Comparison of ENCODE assay signal across 15 cellular contexts in the genomic region with DNA sequence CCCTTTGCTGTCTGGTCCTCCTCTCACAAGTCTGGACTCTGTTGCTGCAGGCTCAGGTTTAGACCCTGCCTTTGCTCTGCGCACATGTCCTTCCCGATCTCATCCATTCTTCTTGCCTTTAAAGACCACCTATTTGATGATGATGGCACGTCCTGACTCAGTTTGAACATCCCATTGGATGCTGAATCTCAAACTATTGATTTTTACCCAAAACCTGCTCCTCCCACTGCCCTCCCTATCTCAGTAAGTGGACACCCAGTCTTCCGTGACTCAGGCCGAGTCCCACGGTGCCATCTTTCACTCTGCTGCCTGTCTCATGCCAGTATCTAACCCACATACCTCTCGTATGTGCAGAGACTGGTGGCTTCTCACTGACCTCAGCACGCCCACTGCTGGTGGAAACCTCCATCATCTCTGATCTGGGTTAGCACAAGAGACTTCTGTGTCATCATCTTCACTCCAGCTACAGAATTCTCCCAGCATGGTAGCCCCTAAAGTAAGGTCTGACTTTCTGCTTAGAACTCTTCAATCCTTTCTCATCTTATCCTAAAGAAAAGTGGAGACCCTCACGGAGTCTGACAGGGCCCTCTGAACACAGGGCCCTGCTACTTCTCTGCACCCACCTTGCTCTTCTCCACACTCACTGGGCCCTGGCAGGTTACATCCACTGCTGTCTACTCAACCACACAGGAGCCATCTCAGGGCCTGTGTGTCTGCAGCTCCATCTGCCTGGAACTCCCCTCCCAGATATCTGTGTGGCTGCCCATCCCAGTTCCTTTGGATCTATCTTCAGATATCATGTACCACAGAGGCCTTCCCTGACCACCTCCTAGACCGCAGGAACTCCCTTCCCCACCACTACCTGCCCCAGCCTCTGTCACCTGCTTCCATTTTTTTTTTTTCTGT.
DNase-seq lines count a peak whose midpoint lies in the region; ATAC-seq, FAIRE-seq and TF ChIP-seq lines count a peak whose summit lies in the region.
"Had no signal": no experiment of that assay in that cellular context is flagged by ENCODE, and none has a peak within 500 bp of the region (broad histone marks: within the 10 kb centered on the region; RNA-seq: fewer than 3 reads in every experiment).

No MANE protein-coding gene starts in this region.

- no peak for TF ChIP-seq POLR2A in H54 (IDR thresholded peaks at IDR 0.05; ENCODE audit: low read depth, low read length)

- no peaks in the 10 kb centered on the region for H3K27me3 Mint-ChIP-seq in activated CD8-positive, alpha-beta T cell treated with anti-CD3 and anti-CD28 coated beads for 36 hours
- no peaks in the 10 kb centered on the region for H3K27me3 Mint-ChIP-seq in activated CD8-positive, alpha-beta T cell treated with anti-CD3 and anti-CD28 coated beads, Interleukin-2, amount 10 ng/mL, durations not matched to agents 7 days and 5 days (ENCODE audit: low read depth)
- H3K27me3 Mint-ChIP-seq: T-cell had no signal

- TF ChIP-seq CTCF in activated CD8-positive, alpha-beta T cell treated with anti-CD3 and anti-CD28 coated beads for 36 hours (IDR thresholded peaks at IDR 0.05) = no peak
- no peak for TF ChIP-seq CTCF in brain microvascular endothelial cell (IDR thresholded peaks at IDR 0.05; ENCODE audit: low read depth, low read length, missing control alignments)
- TF ChIP-seq CTCF in GM20000 (IDR thresholded peaks at IDR 0.05; ENCODE audit: extremely low read depth, missing control alignments) = no peak

- CTCF ChIA-PET in activated CD8-positive, alpha-beta T cell treated with anti-CD3 and anti-CD28 coated beads for 36 hours (lab: Charles Lee) = no interaction called here
- CTCF ChIA-PET in activated CD8-positive, alpha-beta T cell treated with anti-CD3 and anti-CD28 coated beads, Interleukin-2, amount 10 ng/mL, durations not matched to agents 7 days and 5 days (lab: Charles Lee) = no interaction called here

- H3K36me3 ChIP-seq in brain microvascular endothelial cell (replicated peaks) = no peaks in the 10 kb centered on the region
- H3K36me3 ChIP-seq: tibial nerve had no signal

- POLR2A ChIA-PET in activated CD8-positive, alpha-beta T cell treated with anti-CD3 and anti-CD28 coated beads for 36 hours (lab: Charles Lee) = no interaction called here
- POLR2A ChIA-PET in activated CD8-positive, alpha-beta T cell treated with anti-CD3 and anti-CD28 coated beads, Interleukin-2, amount 10 ng/mL, durations not matched to agents 7 days and 5 days (lab: Charles Lee) = interaction anchor here (0.6 kb wide), 1 partner anchor 146 kb away, joined by 3 read pairs; no protein-coding TSS in a partner anchor

- H3K4me3 ChIP-seq in brain microvascular endothelial cell (ENCODE audit: low read depth, low read length) = no peak overlapping the region
- H3K4me3 ChIP-seq: PC-9, tibial nerve had no signal

- H3K27me3 ChIP-seq in brain microvascular endothelial cell (replicated peaks) = no peaks in the 10 kb centered on the region
- H3K27me3 ChIP-seq: tibial nerve had no signal

- ATAC-seq in activated CD8-positive, alpha-beta T cell treated with anti-CD3 and anti-CD28 coated beads for 36 hours = no peak
- ATAC-seq in activated CD8-positive, alpha-beta T cell treated with anti-CD3 and anti-CD28 coated beads, Interleukin-2, amount 10 ng/mL, durations not matched to agents 7 days and 5 days = no peak
- ATAC-seq in GM18868 (IDR thresholded peaks at IDR 0.05; ENCODE audit: unreplicated experiment) (peak; percentile 57), SK-N-SH treated with all-trans-retinoic acid at 6 μM for 48 hours (0 out of 3 replicates have a peak, but pooled peaks have one; percentile 39)
- ATAC-seq: activated CD4-positive, CD25-positive, alpha-beta regulatory T cell treated with anti-CD3 and anti-CD28 coated beads, Interleukin-2, amount 50 U/mL, for 24 hours; sciatic nerve; T-cell had no signal

- FAIRE-seq in H54 (lab: Jason Lieb, UNC) = no peak
- FAIRE-seq: islet of Langerhans had no signal

- H3K9me3 Mint-ChIP-seq in activated CD8-positive, alpha-beta T cell treated with anti-CD3 and anti-CD28 coated beads for 36 hours = peaks cover 5% of the 10 kb centered on the region
- H3K9me3 Mint-ChIP-seq in activated CD8-positive, alpha-beta T cell treated with anti-CD3 and anti-CD28 coated beads, Interleukin-2, amount 10 ng/mL, durations not matched to agents 7 days and 5 days (ENCODE audit: insufficient read depth) = peaks cover 8% of the 10 kb centered on the region

- no peak overlapping the region for H3K4me3 Mint-ChIP-seq in activated CD8-positive, alpha-beta T cell treated with anti-CD3 and anti-CD28 coated beads for 36 hours
- no peak overlapping the region for H3K4me3 Mint-ChIP-seq in activated CD8-positive, alpha-beta T cell treated with anti-CD3 and anti-CD28 coated beads, Interleukin-2, amount 10 ng/mL, durations not matched to agents 7 days and 5 days
- H3K4me3 Mint-ChIP-seq: T-cell had no signal

- H3K27ac ChIP-seq in brain microvascular endothelial cell = no peak overlapping the region
- H3K27ac ChIP-seq: PC-9, tibial nerve had no signal

- H3K4me1 Mint-ChIP-seq in activated CD8-positive, alpha-beta T cell treated with anti-CD3 and anti-CD28 coated beads for 36 hours (ENCODE audit: low read depth) = no peaks in the 10 kb centered on the region
- H3K4me1 Mint-ChIP-seq in activated CD8-positive, alpha-beta T cell treated with anti-CD3 and anti-CD28 coated beads, Interleukin-2, amount 10 ng/mL, durations not matched to agents 7 days and 5 days (ENCODE audit: low read depth) = no peaks in the 10 kb centered on the region
- H3K4me1 Mint-ChIP-seq: T-cell had no signal

- H3K36me3 Mint-ChIP-seq in activated CD8-positive, alpha-beta T cell treated with anti-CD3 and anti-CD28 coated beads for 36 hours (ENCODE audit: low read depth) = no peaks in the 10 kb centered on the region
- no peaks in the 10 kb centered on the region for H3K36me3 Mint-ChIP-seq in activated CD8-positive, alpha-beta T cell treated with anti-CD3 and anti-CD28 coated beads, Interleukin-2, amount 10 ng/mL, durations not matched to agents 7 days and 5 days (ENCODE audit: low read depth)
- H3K36me3 Mint-ChIP-seq: T-cell had no signal

- in situ Hi-C loops in brain microvascular endothelial cell (cut with HindIII; ENCODE audit: low pct_ligation_motif_present, low sequenced_read_pairs) = no loop called here

- intact Hi-C loops in activated CD8-positive, alpha-beta T cell treated with anti-CD3 and anti-CD28 coated beads for 36 hours (cut with micrococcal nuclease) = no loop called here

- peak; percentile 19 for DNase-seq in activated CD8-positive, alpha-beta T cell treated with anti-CD3 and anti-CD28 coated beads for 36 hours
- DNase-seq in activated CD8-positive, alpha-beta T cell treated with anti-CD3 and anti-CD28 coated beads, Interleukin-2, amount 10 ng/mL, durations not matched to agents 7 days and 5 days = no peak
- peak; percentile 33 for DNase-seq in stimulated activated CD8-positive, alpha-beta memory T cell treated with anti-CD3 and anti-CD28 coated beads, Interleukin-4, amount 100 ng/mL, for 48 hours
- DNase-seq in H54 (ENCODE audit: insufficient read length, low spot score) (no peak), brain microvascular endothelial cell (no peak), GM20000 (ENCODE audit: low spot score) (no peak)
- DNase-seq: NCI-H1436 treated with DMSO at 0.1 percent for 48 hours, PC-9, T-cell had no signal

- H3K27ac Mint-ChIP-seq in activated CD8-positive, alpha-beta T cell treated with anti-CD3 and anti-CD28 coated beads for 36 hours = no peak overlapping the region
- H3K27ac Mint-ChIP-seq in activated CD8-positive, alpha-beta T cell treated with anti-CD3 and anti-CD28 coated beads, Interleukin-2, amount 10 ng/mL, durations not matched to agents 7 days and 5 days = no peak overlapping the region
- H3K27ac Mint-ChIP-seq: T-cell had no signal

TF ChIP-seq in SK-N-SH treated with all-trans-retinoic acid at 6 μM for 48 hours, 23 proteins besides CTCF, POLR2A, EP300 and RAD21 (continues in another document):
- TF ChIP-seq TOX (CRISPR knock-in tag; IDR thresholded peaks at IDR 0.05; ENCODE audit: borderline replicate concordance) (no peak), PPARA (CRISPR knock-in tag; IDR thresholded peaks at IDR 0.05; ENCODE audit: borderline replicate concordance) (no peak)
- TF ChIP-seq, protein P1, sequence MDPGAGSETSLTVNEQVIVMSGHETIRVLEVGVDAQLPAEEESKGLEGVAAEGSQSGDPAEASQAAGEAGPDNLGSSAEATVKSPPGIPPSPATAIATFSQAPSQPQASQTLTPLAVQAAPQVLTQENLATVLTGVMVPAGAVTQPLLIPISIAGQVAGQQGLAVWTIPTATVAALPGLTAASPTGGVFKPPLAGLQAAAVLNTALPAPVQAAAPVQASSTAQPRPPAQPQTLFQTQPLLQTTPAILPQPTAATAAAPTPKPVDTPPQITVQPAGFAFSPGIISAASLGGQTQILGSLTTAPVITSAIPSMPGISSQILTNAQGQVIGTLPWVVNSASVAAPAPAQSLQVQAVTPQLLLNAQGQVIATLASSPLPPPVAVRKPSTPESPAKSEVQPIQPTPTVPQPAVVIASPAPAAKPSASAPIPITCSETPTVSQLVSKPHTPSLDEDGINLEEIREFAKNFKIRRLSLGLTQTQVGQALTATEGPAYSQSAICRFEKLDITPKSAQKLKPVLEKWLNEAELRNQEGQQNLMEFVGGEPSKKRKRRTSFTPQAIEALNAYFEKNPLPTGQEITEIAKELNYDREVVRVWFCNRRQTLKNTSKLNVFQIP (CRISPR knock-in tag; IDR thresholded peaks at IDR 0.05; ENCODE audit: borderline replicate concordance, low read depth) = no peak
- TF ChIP-seq, protein P2, sequence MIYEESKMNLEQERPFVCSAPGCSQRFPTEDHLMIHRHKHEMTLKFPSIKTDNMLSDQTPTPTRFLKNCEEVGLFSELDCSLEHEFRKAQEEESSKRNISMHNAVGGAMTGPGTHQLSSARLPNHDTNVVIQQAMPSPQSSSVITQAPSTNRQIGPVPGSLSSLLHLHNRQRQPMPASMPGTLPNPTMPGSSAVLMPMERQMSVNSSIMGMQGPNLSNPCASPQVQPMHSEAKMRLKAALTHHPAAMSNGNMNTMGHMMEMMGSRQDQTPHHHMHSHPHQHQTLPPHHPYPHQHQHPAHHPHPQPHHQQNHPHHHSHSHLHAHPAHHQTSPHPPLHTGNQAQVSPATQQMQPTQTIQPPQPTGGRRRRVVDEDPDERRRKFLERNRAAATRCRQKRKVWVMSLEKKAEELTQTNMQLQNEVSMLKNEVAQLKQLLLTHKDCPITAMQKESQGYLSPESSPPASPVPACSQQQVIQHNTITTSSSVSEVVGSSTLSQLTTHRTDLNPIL (CRISPR knock-in tag; IDR thresholded peaks at IDR 0.05; ENCODE audit: low read depth) = no peak

Comparison
In these comparisons a context has a peak if more than half of its experiments do, and no peak if none do; other contexts are left out.
1. DNase-seq: peak in activated CD8-positive, alpha-beta T cell treated with anti-CD3 and anti-CD28 coated beads for 36 hours (single experiment) and stimulated activated CD8-positive, alpha-beta memory T cell treated with anti-CD3 and anti-CD28 coated beads, Interleukin-4, amount 100 ng/mL, for 48 hours (single experiment); none in activated CD8-positive, alpha-beta T cell treated with anti-CD3 and anti-CD28 coated beads, Interleukin-2, amount 10 ng/mL, durations not matched to agents 7 days and 5 days (single experiment), H54 (single experiment), brain microvascular endothelial cell (single experiment) and GM20000 (single experiment).
2. ATAC-seq: peak in GM18868 (single experiment) and SK-N-SH treated with all-trans-retinoic acid at 6 μM for 48 hours (single experiment); none in activated CD8-positive, alpha-beta T cell treated with anti-CD3 and anti-CD28 coated beads for 36 hours (single experiment) and activated CD8-positive, alpha-beta T cell treated with anti-CD3 and anti-CD28 coated beads, Interleukin-2, amount 10 ng/mL, durations not matched to agents 7 days and 5 days (single experiment).